ENCODE assay signal across 13 cellular contexts in genomic region chr22:24154826-24155225, GRCh38. TPM values are rescaled to one million over a fixed set of nuclear protein-coding genes. Genes with fewer than 3 reads are reported as not detected.
A peak's percentile ranks its signal among the peaks of the same experiment; 100 is the strongest.
DNase-seq lines count a peak whose midpoint lies in the region; ATAC-seq and TF ChIP-seq lines count a peak whose summit lies in the region.
"Had no signal": no experiment of that assay in that cellular context is flagged by ENCODE, and none has a peak within 500 bp of the region (broad histone marks: within the 10 kb centered on the region; RNA-seq: fewer than 3 reads in every experiment).

No MANE protein-coding gene starts in this region.

- H3K27me3 ChIP-seq in upper lobe of right lung, result no peaks in the 10 kb centered on the region
- H3K27me3 ChIP-seq: brain microvascular endothelial cell had no signal

- intact Hi-C loops in upper lobe of right lung (cut with DNase I), result no loop called here

- DNase-seq in activated naive CD8-positive, alpha-beta T cell treated with anti-CD3 and anti-CD28 coated beads, Interleukin-2, amount 50 U/mL, for 24 hours, result no peak
- no peak for DNase-seq in naive B cell
- DNase-seq in upper lobe of right lung, result no peak
- no peak for DNase-seq in SHP77 (lab: John Stamatoyannopoulos, UW)
- no peak for DNase-seq in NCI-H1092 (lab: John Stamatoyannopoulos, UW)
- DNase-seq: brain microvascular endothelial cell, EL, GOT3, NCI-H345, PC-3 had no signal

- ATAC-seq in activated naive CD8-positive, alpha-beta T cell treated with anti-CD3 and anti-CD28 coated beads, Interleukin-2, amount 50 U/mL, for 24 hours, result no peak
- ATAC-seq in activated T-helper 17 cell treated with anti-CD3 and anti-CD28 coated beads, Interleukin-2, amount 50 U/mL, for 72 hours (replicated peaks), result no peak
- no peak for ATAC-seq in naive B cell (ENCODE audit: low read depth in 2 of 2)
- ATAC-seq in upper lobe of right lung, result no peak
- ATAC-seq in GM19455 (IDR thresholded peaks at IDR 0.05; ENCODE audit: unreplicated experiment), result no peak

- TF ChIP-seq CTCF in upper lobe of right lung (IDR thresholded peaks at IDR 0.05), result no peak

- H3K27me3 Mint-ChIP-seq in activated naive CD8-positive, alpha-beta T cell, result no peaks in the 10 kb centered on the region
- no peaks in the 10 kb centered on the region for H3K27me3 Mint-ChIP-seq in activated naive CD8-positive, alpha-beta T cell treated with anti-CD3 and anti-CD28 coated beads, Interleukin-2, amount 50 U/mL, for 24 hours
- H3K27me3 Mint-ChIP-seq in activated T-helper 17 cell treated with anti-CD3 and anti-CD28 coated beads, Interleukin-2, amount 50 U/mL, for 72 hours, result no peaks in the 10 kb centered on the region
- H3K27me3 Mint-ChIP-seq in naive B cell, result no peaks in the 10 kb centered on the region

- peak overlapping the region; percentile 59 for H3K4me3 Mint-ChIP-seq in activated naive CD8-positive, alpha-beta T cell
- H3K4me3 Mint-ChIP-seq in activated naive CD8-positive, alpha-beta T cell treated with anti-CD3 and anti-CD28 coated beads, Interleukin-2, amount 50 U/mL, for 24 hours, result no peak overlapping the region
- H3K4me3 Mint-ChIP-seq in activated T-helper 17 cell treated with anti-CD3 and anti-CD28 coated beads, Interleukin-2, amount 50 U/mL, for 72 hours, result peak overlapping the region; percentile 52
- H3K4me3 Mint-ChIP-seq in naive B cell, result peak overlapping the region; percentile 59 to 94 (median 84)

- no peak overlapping the region for H3K4me3 ChIP-seq in upper lobe of right lung

- H3K9me3 ChIP-seq in upper lobe of right lung, result no peaks in the 10 kb centered on the region

- peaks cover 56% of the 10 kb centered on the region for H3K4me1 ChIP-seq in upper lobe of right lung

- H3K27ac ChIP-seq in upper lobe of right lung, result peak overlapping the region; percentile 86
- H3K27ac ChIP-seq: brain microvascular endothelial cell had no signal

- H3K36me3 ChIP-seq in upper lobe of right lung, result no peaks in the 10 kb centered on the region
- H3K36me3 ChIP-seq: brain microvascular endothelial cell had no signal

- no peaks in the 10 kb centered on the region for H3K36me3 Mint-ChIP-seq in activated naive CD8-positive, alpha-beta T cell
- H3K36me3 Mint-ChIP-seq in activated naive CD8-positive, alpha-beta T cell treated with anti-CD3 and anti-CD28 coated beads, Interleukin-2, amount 50 U/mL, for 24 hours (ENCODE audit: low read depth), result peaks cover 5% of the 10 kb centered on the region
- H3K36me3 Mint-ChIP-seq in activated T-helper 17 cell treated with anti-CD3 and anti-CD28 coated beads, Interleukin-2, amount 50 U/mL, for 72 hours (ENCODE audit: low read depth), result peaks cover 6% of the 10 kb centered on the region
- no peaks in the 10 kb centered on the region for H3K36me3 Mint-ChIP-seq in naive B cell

- no peaks in the 10 kb centered on the region for H3K9me3 Mint-ChIP-seq in activated naive CD8-positive, alpha-beta T cell (ENCODE audit: low read depth)
- no peaks in the 10 kb centered on the region for H3K9me3 Mint-ChIP-seq in activated naive CD8-positive, alpha-beta T cell treated with anti-CD3 and anti-CD28 coated beads, Interleukin-2, amount 50 U/mL, for 24 hours
- no peaks in the 10 kb centered on the region for H3K9me3 Mint-ChIP-seq in activated T-helper 17 cell treated with anti-CD3 and anti-CD28 coated beads, Interleukin-2, amount 50 U/mL, for 72 hours
- no peaks in the 10 kb centered on the region for H3K9me3 Mint-ChIP-seq in naive B cell

- H3K27ac Mint-ChIP-seq in activated naive CD8-positive, alpha-beta T cell, result no peak overlapping the region
- H3K27ac Mint-ChIP-seq in activated naive CD8-positive, alpha-beta T cell treated with anti-CD3 and anti-CD28 coated beads, Interleukin-2, amount 50 U/mL, for 24 hours, result no peak overlapping the region
- peak overlapping the region; percentile 39 for H3K27ac Mint-ChIP-seq in activated T-helper 17 cell treated with anti-CD3 and anti-CD28 coated beads, Interleukin-2, amount 50 U/mL, for 72 hours
- H3K27ac Mint-ChIP-seq in naive B cell, result peak overlapping the region in 5 of 6 donors; percentile 42 to 96 (median 89)

- H3K4me1 Mint-ChIP-seq in activated naive CD8-positive, alpha-beta T cell (ENCODE audit: low read depth), result peaks cover 87% of the 10 kb centered on the region
- peaks cover 70% of the 10 kb centered on the region for H3K4me1 Mint-ChIP-seq in activated naive CD8-positive, alpha-beta T cell treated with anti-CD3 and anti-CD28 coated beads, Interleukin-2, amount 50 U/mL, for 24 hours
- H3K4me1 Mint-ChIP-seq in activated T-helper 17 cell treated with anti-CD3 and anti-CD28 coated beads, Interleukin-2, amount 50 U/mL, for 72 hours, result peaks cover 38% of the 10 kb centered on the region
- peaks cover 47 to 68% (median 61%) of the 10 kb centered on the region in 3 donors for H3K4me1 Mint-ChIP-seq in naive B cell

RNA-seq across cellular contexts. Expression of gene SUSD2, which starts 26.5 kb away (rescaled TPM):
- total RNA-seq in activated T-helper 17 cell treated with anti-CD3 and anti-CD28 coated beads, Interleukin-2, amount 50 U/mL, for 72 hours, result 1 to 10 TPM in 1 of 2 donors, under 1 TPM in 1; 0.66 to 1.5 TPM
- under 1 TPM in 1 of 6 donors, not detected in 5; 0.09 TPM for polyA plus RNA-seq in naive B cell (ENCODE audit: low read depth in 6 of 6)
- total RNA-seq in upper lobe of right lung, result 277 TPM

Comparison
In these comparisons a context has a peak if more than half of its experiments do, and no peak if none do; other contexts are left out.
1. H3K27ac Mint-ChIP-seq: peak in activated T-helper 17 cell treated with anti-CD3 and anti-CD28 coated beads, Interleukin-2, amount 50 U/mL, for 72 hours (single experiment) and naive B cell (5 of 6); none in activated naive CD8-positive, alpha-beta T cell (single experiment) and activated naive CD8-positive, alpha-beta T cell treated with anti-CD3 and anti-CD28 coated beads, Interleukin-2, amount 50 U/mL, for 24 hours (single experiment).
2. RNA of gene SUSD2, which starts 26.5 kb away (total RNA-seq): 277 TPM in upper lobe of right lung (single experiment); 0.66 to 1.5 TPM in activated T-helper 17 cell treated with anti-CD3 and anti-CD28 coated beads, Interleukin-2, amount 50 U/mL, for 72 hours; every median in the first group is over 100 times any median in the second.